ENCODE assay signal across 1 cellular context in the genomic region with DNA sequence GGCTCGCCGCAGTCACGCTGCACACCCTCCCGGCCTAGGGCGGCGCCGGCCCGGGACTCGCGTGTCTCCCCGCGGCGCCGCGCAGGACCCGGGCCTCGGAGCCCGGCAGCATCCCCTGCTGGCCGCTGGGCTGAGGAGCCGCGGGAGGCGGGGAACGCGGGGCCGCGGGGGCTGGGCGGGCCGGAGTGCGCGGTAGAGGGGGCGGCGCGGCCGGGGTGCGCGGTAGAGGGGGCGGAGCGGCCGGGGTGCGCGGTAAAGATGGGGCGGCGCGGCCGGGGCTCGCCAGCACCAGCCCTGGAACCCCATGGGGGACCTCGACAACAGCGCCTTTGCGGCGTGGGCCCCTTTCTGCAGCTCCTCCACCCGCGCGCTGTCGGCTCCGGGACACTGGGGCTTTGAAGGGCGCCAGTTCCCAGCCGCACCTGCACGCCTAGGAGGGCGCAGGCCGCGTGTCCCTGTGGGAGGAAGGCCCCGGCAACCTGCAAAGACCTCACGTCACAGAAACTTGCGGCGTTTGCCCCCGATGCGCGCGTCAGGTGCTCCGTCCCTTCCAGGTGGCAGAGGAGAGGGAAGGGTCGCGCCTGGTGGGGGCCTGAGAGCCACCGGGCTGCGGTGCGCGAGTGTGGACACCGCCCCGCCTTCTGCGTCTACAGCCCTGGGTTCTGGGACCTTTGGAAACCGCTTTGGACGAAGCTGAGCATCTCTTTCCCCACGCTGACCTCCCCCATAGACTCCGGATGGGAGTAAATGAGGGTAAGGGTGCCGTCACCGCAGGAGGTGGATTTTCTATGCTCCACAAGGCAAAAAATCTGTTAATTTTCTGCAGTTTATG.
TF ChIP-seq lines count a peak whose summit lies in the region.

No MANE protein-coding gene starts in this region.

TF ChIP-seq in WTC11, 78 proteins besides CTCF, POLR2A, EP300 and RAD21 (continued from another document):
- TF ChIP-seq SOX15 (CRISPR knock-in tag; IDR thresholded peaks at IDR 0.05), result no peak
- no peak for TF ChIP-seq ZNF317 (CRISPR knock-in tag; IDR thresholded peaks at IDR 0.05; ENCODE audit: borderline replicate concordance, low read depth)
- TF ChIP-seq NFATC4 (CRISPR knock-in tag; IDR thresholded peaks at IDR 0.05), result no peak
- no peak for TF ChIP-seq ZNF232 (CRISPR knock-in tag; IDR thresholded peaks at IDR 0.05)
- 0 out of 2 replicates have a peak, but pooled peaks have one; percentile 33 for TF ChIP-seq RELA (CRISPR knock-in tag; IDR thresholded peaks at IDR 0.05; ENCODE audit: borderline replicate concordance)
- TF ChIP-seq, protein P1, sequence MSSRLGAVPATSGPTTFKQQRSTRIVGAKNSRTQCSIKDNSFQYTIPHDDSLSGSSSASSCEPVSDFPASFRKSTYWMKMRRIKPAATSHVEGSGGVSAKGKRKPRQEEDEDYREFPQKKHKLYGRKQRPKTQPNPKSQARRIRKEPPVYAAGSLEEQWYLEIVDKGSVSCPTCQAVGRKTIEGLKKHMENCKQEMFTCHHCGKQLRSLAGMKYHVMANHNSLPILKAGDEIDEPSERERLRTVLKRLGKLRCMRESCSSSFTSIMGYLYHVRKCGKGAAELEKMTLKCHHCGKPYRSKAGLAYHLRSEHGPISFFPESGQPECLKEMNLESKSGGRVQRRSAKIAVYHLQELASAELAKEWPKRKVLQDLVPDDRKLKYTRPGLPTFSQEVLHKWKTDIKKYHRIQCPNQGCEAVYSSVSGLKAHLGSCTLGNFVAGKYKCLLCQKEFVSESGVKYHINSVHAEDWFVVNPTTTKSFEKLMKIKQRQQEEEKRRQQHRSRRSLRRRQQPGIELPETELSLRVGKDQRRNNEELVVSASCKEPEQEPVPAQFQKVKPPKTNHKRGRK (CRISPR knock-in tag; IDR thresholded peaks at IDR 0.05; ENCODE audit: borderline replicate concordance), result no peak
- TF ChIP-seq, protein P2, sequence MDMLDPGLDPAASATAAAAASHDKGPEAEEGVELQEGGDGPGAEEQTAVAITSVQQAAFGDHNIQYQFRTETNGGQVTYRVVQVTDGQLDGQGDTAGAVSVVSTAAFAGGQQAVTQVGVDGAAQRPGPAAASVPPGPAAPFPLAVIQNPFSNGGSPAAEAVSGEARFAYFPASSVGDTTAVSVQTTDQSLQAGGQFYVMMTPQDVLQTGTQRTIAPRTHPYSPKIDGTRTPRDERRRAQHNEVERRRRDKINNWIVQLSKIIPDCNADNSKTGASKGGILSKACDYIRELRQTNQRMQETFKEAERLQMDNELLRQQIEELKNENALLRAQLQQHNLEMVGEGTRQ (CRISPR knock-in tag; IDR thresholded peaks at IDR 0.05), result no peak
- TF ChIP-seq, protein P3, sequence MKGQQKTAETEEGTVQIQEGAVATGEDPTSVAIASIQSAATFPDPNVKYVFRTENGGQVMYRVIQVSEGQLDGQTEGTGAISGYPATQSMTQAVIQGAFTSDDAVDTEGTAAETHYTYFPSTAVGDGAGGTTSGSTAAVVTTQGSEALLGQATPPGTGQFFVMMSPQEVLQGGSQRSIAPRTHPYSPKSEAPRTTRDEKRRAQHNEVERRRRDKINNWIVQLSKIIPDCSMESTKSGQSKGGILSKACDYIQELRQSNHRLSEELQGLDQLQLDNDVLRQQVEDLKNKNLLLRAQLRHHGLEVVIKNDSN (CRISPR knock-in tag; IDR thresholded peaks at IDR 0.05), result peak; percentile 18; the same call in 1 of the 2 replicates
- TF ChIP-seq KAT7 (CRISPR knock-in tag; IDR thresholded peaks at IDR 0.05; ENCODE audit: borderline replicate concordance), result no peak
- TF ChIP-seq ZNF263 (CRISPR knock-in tag; IDR thresholded peaks at IDR 0.05; ENCODE audit: low read depth), result no peak
- TF ChIP-seq, protein P4, sequence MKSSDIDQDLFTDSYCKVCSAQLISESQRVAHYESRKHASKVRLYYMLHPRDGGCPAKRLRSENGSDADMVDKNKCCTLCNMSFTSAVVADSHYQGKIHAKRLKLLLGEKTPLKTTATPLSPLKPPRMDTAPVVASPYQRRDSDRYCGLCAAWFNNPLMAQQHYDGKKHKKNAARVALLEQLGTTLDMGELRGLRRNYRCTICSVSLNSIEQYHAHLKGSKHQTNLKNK (CRISPR knock-in tag; IDR thresholded peaks at IDR 0.05), result no peak
